8 cellular contexts compared by ENCODE assay signal in genomic region chr22:39152511-39153219, GRCh38. TPM values are rescaled to one million over a fixed set of nuclear protein-coding genes. Genes with fewer than 3 reads are reported as not detected.
DNase-seq lines count a peak whose midpoint lies in the region; ATAC-seq and TF ChIP-seq lines count a peak whose summit lies in the region.

Gene CBX7 (minus strand): TSS chr22:39152680. CDS start chr22:39152444, 236 bp downstream.

- TF ChIP-seq CTCF in HFF-Myc (IDR thresholded peaks at IDR 0.05; ENCODE audit: low read depth, low read length, missing control alignments) (no peak), uterus (IDR thresholded peaks at IDR 0.05) (no peak)

- H3K4me1 Mint-ChIP-seq in T-helper 17 cell: peaks cover 40% of the 10 kb centered on the region

- ATAC-seq in T-helper 17 cell (peak; percentile 79), left ventricle myocardium superior (peak; percentile 90)

- no peaks in the 10 kb centered on the region for H3K36me3 ChIP-seq in uterus

- H3K27me3 Mint-ChIP-seq in T-helper 17 cell: peaks cover 12% of the 10 kb centered on the region

- H3K4me3 Mint-ChIP-seq in T-helper 17 cell: peak within 1 kb of the TSS; percentile 95

- H3K27ac Mint-ChIP-seq in T-helper 17 cell: peak within 1 kb of the TSS; percentile 95

- no peaks in the 10 kb centered on the region for H3K27me3 ChIP-seq in uterus

- peak; percentile 14 for TF ChIP-seq POLR2A in GM10847 (IDR thresholded peaks at IDR 0.05; ENCODE audit: extremely low read depth, insufficient read length)
- TF ChIP-seq POLR2A in uterus (IDR thresholded peaks at IDR 0.05): peak; percentile 91 to 94

- H3K27ac ChIP-seq in uterus: peak within 1 kb of the TSS; percentile 95 to 99

- H3K36me3 Mint-ChIP-seq in T-helper 17 cell (ENCODE audit: low read depth): no peaks in the 10 kb centered on the region

- no peaks in the 10 kb centered on the region for H3K9me3 ChIP-seq in T-helper 17 cell (ENCODE audit: control insufficient read depth, low read length, poor library complexity, severe bottlenecking)
- H3K9me3 ChIP-seq in uterus: no peaks in the 10 kb centered on the region

- intact Hi-C loops in left ventricle myocardium superior (cut with micrococcal nuclease): no loop called here
- intact Hi-C loops in uterus (cut with DNase I; ENCODE audit: low total_unique reads): loop anchor here (5.0 kb wide), 1 partner anchor 165 kb away; the partner anchor contains the start of gene RPL3

- peak; percentile 21 for DNase-seq in HFF-Myc (ENCODE audit: extremely low read depth, low read depth)
- peak; percentile 90 for DNase-seq in NAMALWA (ENCODE audit: low spot score)
- peak; percentile 92 to 94 (median 93) for DNase-seq in T-helper 17 cell
- peak; percentile 63 for DNase-seq in amniotic stem cell (lab: John Stamatoyannopoulos, UW)
- peak; percentile 98 for DNase-seq in left ventricle myocardium superior
- peak; percentile 93 for DNase-seq in putamen (ENCODE audit: low spot score)
- peak; percentile 95 to 96 for DNase-seq in uterus

- peaks cover 0 to 22% of the 10 kb centered on the region in 2 donors for H3K4me1 ChIP-seq in uterus

- peak within 1 kb of the TSS; percentile 52 for H3K4me3 ChIP-seq in HFF-Myc (replicated peaks; ENCODE audit: low read depth, low read length)
- peak within 1 kb of the TSS; percentile 67 to 74 for H3K4me3 ChIP-seq in uterus

RNA-seq across cellular contexts. Expression of gene CBX7, which starts in this region (rescaled TPM):
- total RNA-seq in T-helper 17 cell: 10 to 100 TPM; 73.9 to 87.9 TPM
- 79.2 TPM for total RNA-seq in left ventricle myocardium superior
- 100 to 1,000 TPM in 2 of 4 donors, 10 to 100 TPM in 2; 16.0 to 128 (median 102) TPM for total RNA-seq in uterus

Comparison
In these comparisons a context has a peak if more than half of its experiments do, and no peak if none do; other contexts are left out.
1. Peak in every context shown above with its lines: DNase-seq, ATAC-seq, H3K4me3 ChIP-seq and H3K27ac ChIP-seq.
2. DNase-seq: peak in every context shown above with its lines; median percentile 98 in left ventricle myocardium superior; 96 in uterus; 93 in T-helper 17 cell; 93 in putamen; 90 in NAMALWA; 63 in amniotic stem cell; 21 in HFF-Myc.